Comparison of ENCODE assay signal across 10 cellular contexts in genomic region chr3:46881819-46882376, GRCh38. TPM values are rescaled to one million over a fixed set of nuclear protein-coding genes. Genes with fewer than 3 reads are reported as not detected.
A peak's percentile ranks its signal among the peaks of the same experiment; 100 is the strongest.
DNase-seq lines count a peak whose midpoint lies in the region; ATAC-seq and TF ChIP-seq lines count a peak whose summit lies in the region.
"Had no signal": no experiment of that assay in that cellular context is flagged by ENCODE, and none has a peak within 500 bp of the region (broad histone marks: within the 10 kb centered on the region; RNA-seq: fewer than 3 reads in every experiment).

No MANE protein-coding gene starts in this region.

- H3K4me3 ChIP-seq in fibroblast of mammary gland (ENCODE audit: control insufficient read depth, low read depth, low read length) (peak overlapping the region; percentile 9), parathyroid adenoma (ENCODE audit: low read depth, low read length) (peak overlapping the region; percentile 48)

- peaks cover 2% of the 10 kb centered on the region for H3K4me1 Mint-ChIP-seq in activated CD4-positive, alpha-beta T cell treated with anti-CD3 and anti-CD28 coated beads, Interleukin-2, amount 10 ng/mL, durations not matched to agents 24 days and 14 days

- DNase-seq in ELR (ENCODE audit: low read depth), result peak; percentile 20
- DNase-seq in activated CD4-positive, alpha-beta T cell treated with anti-CD3 and anti-CD28 coated beads, Interleukin-2, amount 10 ng/mL, durations not matched to agents 24 days and 14 days, result peak; percentile 71
- no peak for DNase-seq in fibroblast of mammary gland (ENCODE audit: low read depth)
- DNase-seq in NCI-H2029 (lab: John Stamatoyannopoulos, UW), result no peak
- DNase-seq in GM19240 (ENCODE audit: insufficient read length, low spot score), result no peak
- no peak for DNase-seq in NCI-H187 treated with DMSO at 0.1 percent for 48 hours (lab: John Stamatoyannopoulos, UW)

- no peak for ATAC-seq in HG03045 (IDR thresholded peaks at IDR 0.05; ENCODE audit: unreplicated experiment)

- peak overlapping the region; percentile 55 for H2AFZ ChIP-seq in parathyroid adenoma

- TF ChIP-seq CTCF in fibroblast of mammary gland (conservative IDR thresholded peaks at IDR 0.05; ENCODE audit: control insufficient read depth, insufficient read depth, low read depth, low read length), result no peak
- no peak for TF ChIP-seq CTCF in parathyroid adenoma (IDR thresholded peaks at IDR 0.05)

- no peaks in the 10 kb centered on the region for H3K36me3 ChIP-seq in parathyroid adenoma (ENCODE audit: control insufficient read depth, insufficient read depth, low read length)

- peaks cover 62% of the 10 kb centered on the region for H3K27me3 Mint-ChIP-seq in activated CD4-positive, alpha-beta T cell treated with anti-CD3 and anti-CD28 coated beads, Interleukin-2, amount 10 ng/mL, durations not matched to agents 24 days and 14 days

- no peaks in the 10 kb centered on the region for H3K9me3 Mint-ChIP-seq in activated CD4-positive, alpha-beta T cell treated with anti-CD3 and anti-CD28 coated beads, Interleukin-2, amount 10 ng/mL, durations not matched to agents 24 days and 14 days

- H3K79me2 ChIP-seq in parathyroid adenoma, result no peaks in the 10 kb centered on the region

- H3K4me3 Mint-ChIP-seq in activated CD4-positive, alpha-beta T cell treated with anti-CD3 and anti-CD28 coated beads, Interleukin-2, amount 10 ng/mL, durations not matched to agents 24 days and 14 days, result peak overlapping the region; percentile 59

- H3K27ac Mint-ChIP-seq in activated CD4-positive, alpha-beta T cell treated with anti-CD3 and anti-CD28 coated beads, Interleukin-2, amount 10 ng/mL, durations not matched to agents 24 days and 14 days, result no peak overlapping the region

- no peaks in the 10 kb centered on the region for H3K4me1 ChIP-seq in parathyroid adenoma

- H3K9ac ChIP-seq in parathyroid adenoma, result no peak overlapping the region

- no peaks in the 10 kb centered on the region for H3K9me3 ChIP-seq in parathyroid adenoma (ENCODE audit: control insufficient read depth, low read length)

- H3K27me3 ChIP-seq in parathyroid adenoma (ENCODE audit: control insufficient read depth, insufficient read depth, low read length), result no peaks in the 10 kb centered on the region

- H3K36me3 Mint-ChIP-seq in activated CD4-positive, alpha-beta T cell treated with anti-CD3 and anti-CD28 coated beads, Interleukin-2, amount 10 ng/mL, durations not matched to agents 24 days and 14 days (ENCODE audit: low read depth), result no peaks in the 10 kb centered on the region

- H3K4me2 ChIP-seq in parathyroid adenoma (ENCODE audit: low read length), result peak overlapping the region; percentile 78

- H3K27ac ChIP-seq in parathyroid adenoma, result no peak overlapping the region
- H3K27ac ChIP-seq: epithelial cell of prostate, HL-60 had no signal

- intact Hi-C loops in activated CD4-positive, alpha-beta T cell treated with anti-CD3 and anti-CD28 coated beads, Interleukin-2, amount 10 ng/mL, durations not matched to agents 24 days and 14 days (cut with micrococcal nuclease), result no loop called here

RNA-seq across cellular contexts. Expression of gene PTH1R, which starts 4.4 kb away (rescaled TPM):
- total RNA-seq in activated CD4-positive, alpha-beta T cell treated with anti-CD3 and anti-CD28 coated beads, Interleukin-2, amount 10 ng/mL, durations not matched to agents 24 days and 14 days, result not detected in 2 replicates

RNA-seq across cellular contexts. Expression of gene MYL3, which starts 18.7 kb away (rescaled TPM):
- not detected in 2 replicates for total RNA-seq in activated CD4-positive, alpha-beta T cell treated with anti-CD3 and anti-CD28 coated beads, Interleukin-2, amount 10 ng/mL, durations not matched to agents 24 days and 14 days

Comparison
In these comparisons a context has a peak if more than half of its experiments do, and no peak if none do; other contexts are left out.
1. DNase-seq: peak in ELR (single experiment) and activated CD4-positive, alpha-beta T cell treated with anti-CD3 and anti-CD28 coated beads, Interleukin-2, amount 10 ng/mL, durations not matched to agents 24 days and 14 days (single experiment); none in fibroblast of mammary gland (single experiment), NCI-H2029 (single experiment), GM19240 (single experiment) and NCI-H187 treated with DMSO at 0.1 percent for 48 hours (single experiment).